In the genomic region with DNA sequence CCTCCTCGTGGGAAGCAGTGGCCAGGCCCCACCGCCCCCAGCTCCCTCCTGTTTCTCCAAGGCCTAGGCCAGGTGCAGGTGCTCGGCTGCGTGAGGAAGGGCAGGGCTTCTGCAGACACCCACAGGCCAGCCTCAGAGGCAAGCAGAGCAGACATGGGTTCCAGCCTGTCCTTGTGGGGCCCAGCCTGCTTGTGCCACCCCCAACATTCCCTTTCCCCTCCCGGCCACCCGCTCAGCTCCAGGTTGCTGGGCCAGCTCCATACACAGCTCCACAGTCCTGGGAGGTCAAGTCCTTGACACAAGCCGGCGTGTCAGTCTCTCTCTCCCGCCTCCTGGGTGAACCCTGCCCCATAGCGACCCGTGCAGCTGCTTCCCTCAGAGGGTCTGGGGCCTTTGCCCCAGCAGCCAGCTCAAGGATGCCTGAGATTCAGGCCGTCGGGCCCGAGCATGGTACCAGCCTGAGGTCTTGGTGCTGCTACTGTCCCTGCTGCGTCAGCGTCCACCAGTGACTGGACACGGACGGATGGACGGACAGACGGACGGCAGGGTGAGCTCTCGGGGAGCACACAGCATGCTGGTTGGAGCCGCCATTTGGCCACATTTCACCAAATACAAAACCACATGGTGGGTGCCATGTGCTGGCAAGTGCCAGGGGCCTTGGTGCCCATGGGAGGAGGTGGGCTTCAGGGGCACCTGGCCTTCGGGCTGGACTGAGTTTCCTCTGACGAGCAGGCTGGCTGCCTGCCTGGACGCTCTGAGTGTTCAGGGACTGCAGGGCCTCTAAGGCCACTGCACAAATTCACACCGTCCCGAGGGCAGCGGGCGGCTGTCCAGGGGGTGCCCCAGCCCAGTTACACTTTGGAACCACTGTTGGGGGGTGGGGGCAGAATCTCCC, we compare ENCODE assay signal across 1 cellular context.
TF ChIP-seq lines count a peak whose summit lies in the region.

No MANE protein-coding gene starts in this region.

TF ChIP-seq in HEK293, 187 proteins besides CTCF, POLR2A, EP300 and RAD21:
- TF ChIP-seq, protein P1, sequence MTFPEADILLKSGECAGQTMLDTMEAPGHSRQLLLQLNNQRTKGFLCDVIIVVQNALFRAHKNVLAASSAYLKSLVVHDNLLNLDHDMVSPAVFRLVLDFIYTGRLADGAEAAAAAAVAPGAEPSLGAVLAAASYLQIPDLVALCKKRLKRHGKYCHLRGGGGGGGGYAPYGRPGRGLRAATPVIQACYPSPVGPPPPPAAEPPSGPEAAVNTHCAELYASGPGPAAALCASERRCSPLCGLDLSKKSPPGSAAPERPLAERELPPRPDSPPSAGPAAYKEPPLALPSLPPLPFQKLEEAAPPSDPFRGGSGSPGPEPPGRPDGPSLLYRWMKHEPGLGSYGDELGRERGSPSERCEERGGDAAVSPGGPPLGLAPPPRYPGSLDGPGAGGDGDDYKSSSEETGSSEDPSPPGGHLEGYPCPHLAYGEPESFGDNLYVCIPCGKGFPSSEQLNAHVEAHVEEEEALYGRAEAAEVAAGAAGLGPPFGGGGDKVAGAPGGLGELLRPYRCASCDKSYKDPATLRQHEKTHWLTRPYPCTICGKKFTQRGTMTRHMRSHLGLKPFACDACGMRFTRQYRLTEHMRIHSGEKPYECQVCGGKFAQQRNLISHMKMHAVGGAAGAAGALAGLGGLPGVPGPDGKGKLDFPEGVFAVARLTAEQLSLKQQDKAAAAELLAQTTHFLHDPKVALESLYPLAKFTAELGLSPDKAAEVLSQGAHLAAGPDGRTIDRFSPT (tag by site-specific recombination; IDR thresholded peaks at IDR 0.05), result peak; percentile 56; the same call in 1 of the 2 replicates
- TF ChIP-seq ZNF549 (tag by site-specific recombination; IDR thresholded peaks at IDR 0.05) (no peak), ZFHX2 (tag by site-specific recombination; conservative IDR thresholded peaks at IDR 0.05) (peak; percentile 57)
